Comparison of ENCODE assay signal across 8 cellular contexts in genomic region chr7:128523226-128523939, GRCh38. TPM values are rescaled to one million over a fixed set of nuclear protein-coding genes. Genes with fewer than 3 reads are reported as not detected.
DNase-seq lines count a peak whose midpoint lies in the region; TF ChIP-seq lines count a peak whose summit lies in the region.
"Not testable (repeated sequence)": the region's sequence is repeated elsewhere in the genome, so short reads cannot be mapped to it uniquely, and the experiment has no call there.

No MANE protein-coding gene starts in this region.

- not testable (repeated sequence) for H3K27me3 Mint-ChIP-seq in type B pancreatic cell

- H3K4me3 ChIP-seq in SK-N-SH (ENCODE audit: low read depth in 2 of 2, low read length in 1 of 2), result not testable (repeated sequence)

- not testable (repeated sequence) for H3K9me2 ChIP-seq in SK-N-SH

- WGBS in SK-N-SH (ENCODE audit: low lambda C conversion rate), result 27% methylated on average over 6 of the region's 7 CpGs

- not testable (repeated sequence) for H3K4me1 ChIP-seq in SK-N-SH (ENCODE audit: control insufficient read depth in 1 of 2, insufficient read depth in 2 of 2, low read depth in 1 of 2, low read length in 1 of 2)

- not testable (repeated sequence) for H4K20me1 ChIP-seq in SK-N-SH (ENCODE audit: insufficient read depth)

- POLR2A ChIA-PET in SK-N-SH (lab: Yijun Ruan, JAX), result not testable (repeated sequence)

- not testable (repeated sequence) for H3K36me3 Mint-ChIP-seq in type B pancreatic cell

- not testable (repeated sequence) for H3K4me2 ChIP-seq in SK-N-SH

- H3K4me1 Mint-ChIP-seq in type B pancreatic cell (ENCODE audit: unreplicated experiment), result peaks cover 10% of the 10 kb centered on the region

- TF ChIP-seq CTCF in SK-N-SH (IDR thresholded peaks at IDR 0.05); type B pancreatic cell (conservative IDR thresholded peaks at IDR 0.05): not testable (repeated sequence)

- not testable (repeated sequence) for H2AFZ ChIP-seq in SK-N-SH (ENCODE audit: low read depth)

- H3K9ac ChIP-seq in SK-N-SH, result not testable (repeated sequence)

- not testable (repeated sequence) for TF ChIP-seq RAD21 in SK-N-SH (IDR thresholded peaks at IDR 0.05; ENCODE audit: low read length)

- H3K4me3 Mint-ChIP-seq in type B pancreatic cell, result not testable (repeated sequence)

- H3K27me3 ChIP-seq in SK-N-SH (ENCODE audit: insufficient read depth), result not testable (repeated sequence)

- peak overlapping the region; percentile 60 for H3K27ac Mint-ChIP-seq in type B pancreatic cell

- peaks cover 0 to 12% of the 10 kb centered on the region in 2 experiments for H3K36me3 ChIP-seq in SK-N-SH (replicated peaks in 1 of 2; ENCODE audit: control insufficient read depth in 1 of 2, insufficient read depth in 2 of 2, low read length in 1 of 2)

- H3K79me2 ChIP-seq in SK-N-SH (ENCODE audit: insufficient read depth), result peaks cover 15% of the 10 kb centered on the region; the same call in 1 of the 2 replicates

- TF ChIP-seq EP300 in SK-N-SH (IDR thresholded peaks at IDR 0.05; ENCODE audit: borderline replicate concordance in 1 of 2, low read depth in 1 of 2, low read length in 1 of 2), result not testable (repeated sequence)

- not testable (repeated sequence) for H3K9me3 ChIP-seq in SK-N-SH

- CTCF ChIA-PET in SK-N-SH (lab: Yijun Ruan, JAX), result interaction anchor here (0.7 kb wide), 1 partner anchor 62 kb away, joined by 3 read pairs; no protein-coding TSS in a partner anchor

- peaks cover 34% of the 10 kb centered on the region for H3F3A ChIP-seq in SK-N-SH (replicated peaks; ENCODE audit: insufficient read depth)

- H3K9me3 Mint-ChIP-seq in type B pancreatic cell, result not testable (repeated sequence)

- DNase-seq in GDM1 (lab: John Stamatoyannopoulos, UW), result peak; percentile 73
- DNase-seq in NCI-H1436 (lab: John Stamatoyannopoulos, UW), result peak; percentile 54
- DNase-seq in SK-N-SH, result peak; percentile 45
- DNase-seq in activated T-cell treated with anti-CD3 and anti-CD28 coated beads for 48 hours (ENCODE audit: low read depth), result peak; percentile 64
- peak; percentile 81 for DNase-seq in dermis blood vessel endothelial cell
- DNase-seq in left kidney (ENCODE audit: low read depth, low spot score), result peak; percentile 72
- DNase-seq in stimulated activated CD4-positive, alpha-beta T cell treated with anti-CD3 and anti-CD28 coated beads, Interleukin-12 subunit alpha, Interleukin-12 subunit beta, amount 100 ng/mL, for 4 hours, result peak; percentile 77
- DNase-seq in type B pancreatic cell (ENCODE audit: extremely low spot score, unreplicated experiment), result not testable (repeated sequence)

- peak overlapping the region in 1 of 2 experiments; percentile 50; a peak in 1 of 4 replicates for H3K27ac ChIP-seq in SK-N-SH (ENCODE audit: low read depth in 2 of 2, low read length in 1 of 2)

TF ChIP-seq in SK-N-SH, 30 proteins besides CTCF, POLR2A, EP300 and RAD21:
- TF ChIP-seq JUND (IDR thresholded peaks at IDR 0.05), result peak; percentile 90
- peak; percentile 91; the same call in 1 of the 2 replicates for TF ChIP-seq FOSL2 (IDR thresholded peaks at IDR 0.05; ENCODE audit: borderline replicate concordance, low read depth)
- TF ChIP-seq POLR2AphosphoS5 (IDR thresholded peaks at IDR 0.05; ENCODE audit: low read depth, low read length), result peak; percentile 61; the same call in 1 of the 2 replicates
- TF ChIP-seq TAF1 (IDR thresholded peaks at IDR 0.05; ENCODE audit: borderline replicate concordance, low read depth, low read length), result 0 out of 2 replicates have a peak, but pooled peaks have one; percentile 17
- peak; percentile 99 for TF ChIP-seq NFIC (IDR thresholded peaks at IDR 0.05; ENCODE audit: borderline replicate concordance)
- TF ChIP-seq MAX (IDR thresholded peaks at IDR 0.05; ENCODE audit: low read depth), result peak; percentile 79; the same call in 1 of the 2 replicates
- TF ChIP-seq PBX3 (IDR thresholded peaks at IDR 0.05), result peak; percentile 75
- TF ChIP-seq REST (IDR thresholded peaks at IDR 0.05; ENCODE audit: low read depth, low read length), result 0 out of 2 replicates have a peak, but pooled peaks have one; percentile 43
- TF ChIP-seq TCF12 (IDR thresholded peaks at IDR 0.05), result peak; percentile 58; the same call in 1 of the 2 replicates
- peak; percentile 62; the same call in 1 of the 2 replicates for TF ChIP-seq SIN3A (IDR thresholded peaks at IDR 0.05; ENCODE audit: borderline replicate concordance, low read depth, low read length)

RNA-seq across cellular contexts. Expression of gene METTL2B, which starts 46.8 kb away (rescaled TPM):
- polyA plus RNA-seq in SK-N-SH (2012; rRNA removed), result 22.5 and 27.8 TPM in 2 replicates
- 27.0 and 27.7 TPM in 2 replicates for polyA plus RNA-seq in SK-N-SH (2012; cell fraction: cytosol; rRNA removed)
- polyA plus RNA-seq in SK-N-SH (2012; cell fraction: nucleus; rRNA removed), result 22.5 and 39.9 TPM in 2 replicates
- 27.7 and 29.7 TPM in 2 replicates for total RNA-seq in dermis blood vessel endothelial cell
- total RNA-seq in type B pancreatic cell (ENCODE audit: low replicate concordance), result 32.1 and 36.8 TPM in 2 replicates
